In the genomic region with DNA sequence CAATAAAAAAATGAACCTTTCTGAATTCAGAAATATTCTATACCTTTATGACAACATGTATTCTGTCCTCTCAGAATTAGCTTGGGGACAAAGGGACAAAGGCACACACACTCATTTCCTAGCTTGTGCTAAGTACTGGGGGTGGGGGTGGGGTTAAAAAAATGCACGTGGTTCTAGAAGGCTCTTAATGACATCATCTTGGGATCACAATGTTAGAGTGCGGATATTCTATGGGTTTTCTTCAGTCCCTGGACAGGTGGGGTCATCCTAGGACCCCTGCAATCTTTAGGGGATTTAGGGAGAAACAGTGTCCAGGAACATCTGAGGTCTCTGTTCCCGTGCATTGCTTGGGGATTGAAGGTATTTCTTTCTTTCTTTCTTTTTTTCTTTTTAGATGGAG, we compare ENCODE assay signal across 28 cellular contexts. TPM values are rescaled to one million over a fixed set of nuclear protein-coding genes. Genes with fewer than 3 reads are reported as not detected.
DNase-seq lines count a peak whose midpoint lies in the region; ATAC-seq, FAIRE-seq and TF ChIP-seq lines count a peak whose summit lies in the region.
"Had no signal": no experiment of that assay in that cellular context is flagged by ENCODE, and none has a peak within 500 bp of the region (broad histone marks: within the 10 kb centered on the region; RNA-seq: fewer than 3 reads in every experiment).

No MANE protein-coding gene starts in this region.

- H3K36me3 ChIP-seq in K562 (ENCODE audit: control insufficient read depth, insufficient read depth, low read length): peaks cover 60% of the 10 kb centered on the region; the same call in 2 of the 3 replicates
- H3K36me3 ChIP-seq: breast epithelium, lower lobe of right lung, tibial artery had no signal

- H3K4me1 Mint-ChIP-seq in activated CD8-positive, alpha-beta memory T cell treated with anti-CD3 and anti-CD28 coated beads, Interleukin-2, amount 10 ng/mL, durations not matched to agents 7 days and 5 days: peaks cover 15% of the 10 kb centered on the region
- peaks cover 82% of the 10 kb centered on the region for H3K4me1 Mint-ChIP-seq in CD4-positive, alpha-beta T cell (ENCODE audit: low read depth)
- H3K4me1 Mint-ChIP-seq in neural crest cell: peaks cover 23% of the 10 kb centered on the region

- no peak for TF ChIP-seq RAD21 in K562 (CRISPR knock-in tag; conservative IDR thresholded peaks at IDR 0.05 in 1 of 2, IDR thresholded peaks at IDR 0.05 in 1 of 2)

- H3K36me3 Mint-ChIP-seq in activated CD8-positive, alpha-beta memory T cell treated with anti-CD3 and anti-CD28 coated beads, Interleukin-2, amount 10 ng/mL, durations not matched to agents 7 days and 5 days: peaks cover 6% of the 10 kb centered on the region
- H3K36me3 Mint-ChIP-seq in CD4-positive, alpha-beta T cell (ENCODE audit: low read depth): peaks cover 17% of the 10 kb centered on the region
- peaks cover 2% of the 10 kb centered on the region for H3K36me3 Mint-ChIP-seq in neural crest cell (ENCODE audit: low read depth)

- 55% methylated on average over 3 of the region's 3 CpGs for WGBS in K562 (ENCODE audit: insufficient coverage, low coverage, missing lambda C conversion rate)

- POLR2A ChIA-PET in CD4-positive, alpha-beta T cell (lab: Charles Lee): interaction anchor here (0.6 to 2.7 kb wide), 2 partner anchors 14 to 22 kb away, joined by 3 to 10 read pairs; a partner anchor contains a TSS
- POLR2A ChIA-PET in K562 (lab: Yijun Ruan, JAX): no interaction called here

- no peak for TF ChIP-seq POLR2A in K562 (conservative IDR thresholded peaks at IDR 0.05)

- H3K27ac ChIP-seq in CD4-positive, alpha-beta T cell (ENCODE audit: low read depth, low read length): no peak overlapping the region
- no peak overlapping the region for H3K27ac ChIP-seq in K562 (ENCODE audit: extremely low read depth, low read depth, low read length)
- H3K27ac ChIP-seq: breast epithelium, heart left ventricle, tibial artery, WERI-Rb-1 had no signal

- no peak for DNase-seq in activated CD8-positive, alpha-beta memory T cell treated with anti-CD3 and anti-CD28 coated beads, Interleukin-2, amount 10 ng/mL, durations not matched to agents 7 days and 5 days
- DNase-seq in activated CD8-positive, alpha-beta memory T cell treated with anti-CD3 and anti-CD28 coated beads, Interleukin-2, amount 50 U/mL, for 48 hours: no peak
- no peak for DNase-seq in CD4-positive, alpha-beta T cell
- DNase-seq in K562 (ENCODE audit: extremely low read depth in 1 of 4, low spot score in 3 of 4) (no peak), neural crest cell (ENCODE audit: low read depth, low spot score) (no peak), NCI-H345 (lab: John Stamatoyannopoulos, UW) (no peak), SHP77 treated with DMSO at 0.1 percent for 48 hours (lab: John Stamatoyannopoulos, UW) (no peak), NCI-H510A (lab: John Stamatoyannopoulos, UW) (no peak)
- DNase-seq: activated CD4-positive, alpha-beta T cell treated with anti-CD3 and anti-CD28 coated beads, Interleukin-2, amount 10 ng/mL, durations not matched to agents 24 days and 14 days; activated effector memory CD4-positive, alpha-beta T cell treated with Interleukin-2 at 50 U/mL for 16 hours; amniotic stem cell; DMS53; effector CD4-positive, alpha-beta T cell; heart left ventricle; kidney glomerular epithelial cell; lower lobe of right lung; NCI-H1092 treated with DMSO at 0.1 percent for 48 hours; NCI-H1930; NCI-H69; Right ventricle myocardium superior; T1000; tibial artery; WERI-Rb-1 had no signal

- TF ChIP-seq EP300 in K562 (IDR thresholded peaks at IDR 0.05; ENCODE audit: low read length): no peak

- no peak for ATAC-seq in activated CD8-positive, alpha-beta memory T cell treated with anti-CD3 and anti-CD28 coated beads, Interleukin-2, amount 10 ng/mL, durations not matched to agents 7 days and 5 days
- no peak for ATAC-seq in CD4-positive, alpha-beta T cell (ENCODE audit: poor library complexity)
- no peak; the same call in 2 of the 3 replicates for ATAC-seq in K562
- ATAC-seq: heart left ventricle, lower lobe of right lung had no signal

- peaks cover 97% of the 10 kb centered on the region for H3K79me2 ChIP-seq in K562 (ENCODE audit: control insufficient read depth, insufficient read depth, low read length)

- no peak overlapping the region for H3K4me3 Mint-ChIP-seq in activated CD8-positive, alpha-beta memory T cell treated with anti-CD3 and anti-CD28 coated beads, Interleukin-2, amount 10 ng/mL, durations not matched to agents 7 days and 5 days
- H3K4me3 Mint-ChIP-seq in CD4-positive, alpha-beta T cell: no peak overlapping the region
- H3K4me3 Mint-ChIP-seq in neural crest cell: no peak overlapping the region
- H3K4me3 Mint-ChIP-seq: activated CD4-positive, alpha-beta T cell treated with anti-CD3 and anti-CD28 coated beads, Interleukin-2, amount 10 ng/mL, durations not matched to agents 24 days and 14 days had no signal

- BruUV-seq in K562 (replicated peaks; lab: Mats Ljungman, UMichigan): no TSS peak

- H3K9me3 ChIP-seq in CD4-positive, alpha-beta T cell (ENCODE audit: control insufficient read depth, low read length): no peaks in the 10 kb centered on the region
- no peaks in the 10 kb centered on the region for H3K9me3 ChIP-seq in K562 (replicated peaks; ENCODE audit: control insufficient read depth, insufficient read depth, low read depth, low read length)
- H3K9me3 ChIP-seq: breast epithelium, heart left ventricle, lower lobe of right lung, tibial artery had no signal

- H3K27me3 ChIP-seq in CD4-positive, alpha-beta T cell (ENCODE audit: control insufficient read depth, insufficient read depth, low read length): no peaks in the 10 kb centered on the region
- H3K27me3 ChIP-seq in K562 (ENCODE audit: control insufficient read depth in 2 of 2, insufficient read depth in 2 of 2, low read length in 2 of 2): no peaks in the 10 kb centered on the region
- H3K27me3 ChIP-seq: breast epithelium, heart left ventricle, tibial artery had no signal

- no peak for TF ChIP-seq CTCF in CD4-positive, alpha-beta T cell (IDR thresholded peaks at IDR 0.05)
- TF ChIP-seq CTCF in K562 (IDR thresholded peaks at IDR 0.05 in 2 of 3, conservative IDR thresholded peaks at IDR 0.05 in 1 of 3; ENCODE audit: insufficient read depth in 2 of 3, low read depth in 1 of 3, low read length in 3 of 3) (no peak), neural crest cell (conservative IDR thresholded peaks at IDR 0.05) (no peak)

- in situ Hi-C loops in K562 (cut with MboI): no loop called here

- H3K4me3 ChIP-seq in K562: no peak overlapping the region
- H3K4me3 ChIP-seq: breast epithelium, heart left ventricle, lower lobe of right lung, tibial artery had no signal

- no peak overlapping the region for H3K9ac ChIP-seq in K562 (ENCODE audit: insufficient read depth in 1 of 2, low read depth in 2 of 2, low read length in 2 of 2)

- H3K9me3 Mint-ChIP-seq in activated CD8-positive, alpha-beta memory T cell treated with anti-CD3 and anti-CD28 coated beads, Interleukin-2, amount 10 ng/mL, durations not matched to agents 7 days and 5 days (ENCODE audit: low read depth): no peaks in the 10 kb centered on the region
- H3K9me3 Mint-ChIP-seq in CD4-positive, alpha-beta T cell: no peaks in the 10 kb centered on the region
- H3K9me3 Mint-ChIP-seq in neural crest cell: no peaks in the 10 kb centered on the region
- H3K9me3 Mint-ChIP-seq: activated CD4-positive, alpha-beta T cell treated with anti-CD3 and anti-CD28 coated beads, Interleukin-2, amount 10 ng/mL, durations not matched to agents 24 days and 14 days had no signal

- intact Hi-C loops in CD4-positive, alpha-beta T cell (cut with DNase I, micrococcal nuclease): no loop called here
- intact Hi-C loops in K562 (cut with micrococcal nuclease): no loop called here

- peaks cover 41% of the 10 kb centered on the region for H4K20me1 ChIP-seq in K562 (replicated peaks; ENCODE audit: control insufficient read depth, insufficient read depth, low read length)

- CTCF ChIA-PET in activated CD8-positive, alpha-beta memory T cell treated with anti-CD3 and anti-CD28 coated beads, Interleukin-2, amount 10 ng/mL, durations not matched to agents 7 days and 5 days (lab: Charles Lee): interaction anchor here (0.5 to 1.4 kb wide), 3 partner anchors 10 to 26 kb away, joined by 3 to 5 read pairs (median 3); no protein-coding TSS in a partner anchor
- CTCF ChIA-PET in CD4-positive, alpha-beta T cell (lab: Charles Lee): interaction anchor here (0.6 kb wide), 1 partner anchor 60 kb away, joined by 3 read pairs; no protein-coding TSS in a partner anchor
- CTCF ChIA-PET in K562 (lab: Yijun Ruan, JAX; ENCODE audit: low intra/inter-chr PET ratio): no interaction called here

- H3K4me2 ChIP-seq in K562 (ENCODE audit: insufficient read depth, low read length): no peak overlapping the region

- no peak for FAIRE-seq in K562 (lab: Jason Lieb, UNC)
- FAIRE-seq: A204.1, G401.6, H1 had no signal

- H3K4me1 ChIP-seq in K562 (replicated peaks in 1 of 2; ENCODE audit: control insufficient read depth in 2 of 2, insufficient read depth in 2 of 2, low read length in 2 of 2): peaks cover 0 to 18% of the 10 kb centered on the region in 2 experiments; a peak in 3 of 5 replicates
- H3K4me1 ChIP-seq: breast epithelium had no signal

- no peaks in the 10 kb centered on the region for H3K27me3 Mint-ChIP-seq in activated CD8-positive, alpha-beta memory T cell treated with anti-CD3 and anti-CD28 coated beads, Interleukin-2, amount 10 ng/mL, durations not matched to agents 7 days and 5 days
- H3K27me3 Mint-ChIP-seq in CD4-positive, alpha-beta T cell: no peaks in the 10 kb centered on the region
- no peaks in the 10 kb centered on the region for H3K27me3 Mint-ChIP-seq in neural crest cell (ENCODE audit: low read depth)
- H3K27me3 Mint-ChIP-seq: activated CD4-positive, alpha-beta T cell treated with anti-CD3 and anti-CD28 coated beads, Interleukin-2, amount 10 ng/mL, durations not matched to agents 24 days and 14 days; progenitor cell of endocrine pancreas had no signal

- no peak overlapping the region for H2AFZ ChIP-seq in K562 (ENCODE audit: low read depth, low read length)

- H3K27ac Mint-ChIP-seq in activated CD8-positive, alpha-beta memory T cell treated with anti-CD3 and anti-CD28 coated beads, Interleukin-2, amount 10 ng/mL, durations not matched to agents 7 days and 5 days: peak overlapping the region; percentile 32
- H3K27ac Mint-ChIP-seq in CD4-positive, alpha-beta T cell: peak overlapping the region; percentile 45
- peak overlapping the region; percentile 72 for H3K27ac Mint-ChIP-seq in neural crest cell (ENCODE audit: unreplicated experiment)
- H3K27ac Mint-ChIP-seq: activated CD4-positive, alpha-beta T cell treated with anti-CD3 and anti-CD28 coated beads, Interleukin-2, amount 10 ng/mL, durations not matched to agents 24 days and 14 days had no signal

- peaks cover 6% of the 10 kb centered on the region for H3K9me1 ChIP-seq in K562 (ENCODE audit: control insufficient read depth, insufficient read depth, low read length)

RNA-seq across cellular contexts. Expression of a gene that starts 21.8 kb away (rescaled TPM):
- total RNA-seq in activated CD8-positive, alpha-beta memory T cell treated with anti-CD3 and anti-CD28 coated beads, Interleukin-2, amount 10 ng/mL, durations not matched to agents 7 days and 5 days: 100 to 1,000 TPM; 159 to 161 TPM
- 100 to 1,000 TPM; 104 to 107 TPM for total RNA-seq in CD4-positive, alpha-beta T cell
- total RNA-seq in K562 (2011; cell fraction: chromatin; rRNA removed; ENCODE audit: low replicate concordance): 64.2 and 71.9 TPM in 2 replicates
- total RNA-seq in K562 (2011; cell fraction: nucleolus; rRNA removed): 40.3 and 42.0 TPM in 2 replicates
- total RNA-seq in K562 (2011; cell fraction: nucleoplasm; rRNA removed): 44.1 and 58.8 TPM in 2 replicates
- total RNA-seq in K562 (2014; rRNA removed) (114 and 141 TPM in 2 replicates), K562 (2014; rRNA removed; fragmentation: Illumina TruSeq; extraction: Trizol) (36.3 and 39.2 TPM in 2 replicates), K562 (2015; rRNA removed; fragmentation: Illumina TruSeq; extraction: Trizol) (61.2 and 65.5 TPM in 2 replicates), K562 (2021) (215 and 226 TPM in 2 replicates), neural crest cell (150 and 158 TPM in 2 replicates)
- polyA plus RNA-seq in K562 (2011; rRNA removed) (25.4 and 33.0 TPM in 2 replicates), K562 (2014; fragmentation: Illumina TruSeq; extraction: Trizol) (44.2 and 80.9 TPM in 2 replicates), K562 (2014; fragmentation: Nextera tagmentation; extraction: Ambion mirVana) (1 to 10 TPM; 2.4 to 5.1 TPM), K562 (2014; rRNA removed) (88.4 and 112 TPM in 2 replicates)
- polyA plus RNA-seq in K562 (2011; cell fraction: cytosol; rRNA removed): 21.1 and 45.0 TPM in 2 replicates
- polyA plus RNA-seq in K562 (2011; cell fraction: nucleus; rRNA removed): 23.6 and 33.3 TPM in 2 replicates
- polyA plus RNA-seq in K562 (2012): 44.9 and 60.8 TPM in 2 replicates
- polyA minus RNA-seq in K562 (2011; rRNA and poly(A)+ RNA removed): 33.1 and 40.4 TPM in 2 replicates
- polyA minus RNA-seq in K562 (2011; cell fraction: cytosol; rRNA and poly(A)+ RNA removed): 55.4 and 91.3 TPM in 2 replicates
- 12.5 and 17.4 TPM in 2 replicates for polyA minus RNA-seq in K562 (2011; cell fraction: nucleus; rRNA and poly(A)+ RNA removed)
